In the genomic region with DNA sequence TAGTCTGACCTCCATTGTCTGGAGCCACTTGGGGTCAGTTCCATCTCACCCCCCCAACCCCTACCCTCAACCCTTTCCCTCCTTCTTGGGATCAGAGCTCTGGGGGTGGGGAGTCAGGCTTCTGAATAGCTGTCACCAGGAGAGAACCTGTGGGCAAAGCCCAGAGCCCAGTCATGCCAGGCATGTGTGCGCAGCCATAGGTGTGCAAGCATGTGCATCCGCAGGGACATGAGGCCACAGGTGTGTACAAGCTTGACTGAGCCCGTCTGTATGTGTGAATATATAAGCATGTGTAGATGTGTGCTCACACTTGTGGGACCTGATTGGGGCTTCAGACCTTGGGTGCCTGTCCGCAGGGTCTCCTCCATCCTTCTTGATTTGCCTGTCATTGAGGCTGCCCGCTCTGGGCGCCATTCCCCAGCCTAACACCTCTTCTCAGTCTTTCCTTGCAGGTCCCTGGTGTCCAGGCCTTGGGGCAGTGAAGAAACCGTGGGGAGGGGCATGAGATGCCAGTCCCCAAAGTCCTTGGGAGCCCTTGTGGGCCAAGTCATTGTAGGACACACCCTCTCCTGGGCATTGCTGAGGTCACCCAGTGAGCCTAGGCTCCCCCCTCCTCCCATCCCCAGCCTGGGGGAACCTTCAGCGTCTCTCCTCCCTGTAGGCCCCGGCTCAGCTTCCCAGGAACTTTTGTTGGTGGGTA, we compare ENCODE assay signal across 11 cellular contexts. TPM values are rescaled to one million over a fixed set of nuclear protein-coding genes. Genes with fewer than 3 reads are reported as not detected.
DNase-seq lines count a peak whose midpoint lies in the region; ATAC-seq and TF ChIP-seq lines count a peak whose summit lies in the region.
"Had no signal": no experiment of that assay in that cellular context is flagged by ENCODE, and none has a peak within 500 bp of the region (broad histone marks: within the 10 kb centered on the region; RNA-seq: fewer than 3 reads in every experiment).

No MANE protein-coding gene starts in this region.

- no peak for TF ChIP-seq CTCF in breast epithelium (IDR thresholded peaks at IDR 0.05)
- no peak for TF ChIP-seq CTCF in mammary epithelial cell (conservative IDR thresholded peaks at IDR 0.05 in 1 of 2, IDR thresholded peaks at IDR 0.05 in 1 of 2; ENCODE audit: extremely low read depth in 1 of 2, insufficient read depth in 1 of 2, low read depth in 1 of 2, low read length in 2 of 2)
- TF ChIP-seq CTCF in RWPE1 (conservative IDR thresholded peaks at IDR 0.05; ENCODE audit: low read depth), result no peak
- no peak for TF ChIP-seq CTCF in lower lobe of right lung (IDR thresholded peaks at IDR 0.05)
- TF ChIP-seq CTCF in thoracic aorta (IDR thresholded peaks at IDR 0.05), result no peak
- TF ChIP-seq CTCF in WERI-Rb-1 (IDR thresholded peaks at IDR 0.05; ENCODE audit: low read depth, low read length), result no peak

- H3K9me3 ChIP-seq in breast epithelium, result no peaks in the 10 kb centered on the region
- H3K9me3 ChIP-seq in mammary epithelial cell (replicated peaks; ENCODE audit: insufficient read depth, low read length), result no peaks in the 10 kb centered on the region
- no peaks in the 10 kb centered on the region for H3K9me3 ChIP-seq in lower lobe of right lung
- no peaks in the 10 kb centered on the region for H3K9me3 ChIP-seq in thoracic aorta
- no peaks in the 10 kb centered on the region for H3K9me3 ChIP-seq in WERI-Rb-1 (ENCODE audit: severe bottlenecking)

- H4K20me1 ChIP-seq in mammary epithelial cell (ENCODE audit: insufficient read depth, low read length), result no peaks in the 10 kb centered on the region

- WGBS in mammary epithelial cell (ENCODE audit: low coverage, missing lambda C conversion rate), result 100% methylated on average over 9 of the region's 9 CpGs

- H3K9ac ChIP-seq in mammary epithelial cell (ENCODE audit: insufficient read depth, low read length), result no peak overlapping the region

- H3K27ac ChIP-seq in breast epithelium (peak overlapping the region; percentile 60 to 71), mammary epithelial cell (ENCODE audit: insufficient read depth, low read depth, low read length) (no peak overlapping the region), RWPE1 (peak overlapping the region; percentile 66), lower lobe of right lung (peak overlapping the region; percentile 31), thoracic aorta (peak overlapping the region; percentile 59 to 78), WERI-Rb-1 (no peak overlapping the region)

- H3K36me3 ChIP-seq in breast epithelium (no peaks in the 10 kb centered on the region), mammary epithelial cell (ENCODE audit: insufficient read depth, low read length) (no peaks in the 10 kb centered on the region), lower lobe of right lung (peaks cover 60% of the 10 kb centered on the region), thoracic aorta (peaks cover 5% of the 10 kb centered on the region), WERI-Rb-1 (peaks cover 9% of the 10 kb centered on the region)

- dilution Hi-C loops in mammary epithelial cell (cut with HindIII; ENCODE audit: low sequenced_read_pairs), result loop anchor here (5.0 kb wide), 2 partner anchors 49 to 399 kb away; no protein-coding TSS in a partner anchor

- POLR2A ChIA-PET in RWPE1 (lab: Yijun Ruan, JAX; ENCODE audit: low non-redundant PET), result no interaction called here

- H3K4me3 ChIP-seq in breast epithelium (no peak overlapping the region), mammary epithelial cell (replicated peaks in 1 of 3; ENCODE audit: insufficient read depth in 1 of 3, low read depth in 2 of 3, low read length in 3 of 3) (no peak overlapping the region), lower lobe of right lung (no peak overlapping the region), thoracic aorta (no peak overlapping the region), WERI-Rb-1 (ENCODE audit: low read depth, low read length) (no peak overlapping the region)

- no peak for ATAC-seq in lower lobe of right lung
- ATAC-seq in thoracic aorta (ENCODE audit: insufficient number of reproducible peaks, low FRiP score, low read depth), result no peak
- no peak for ATAC-seq in GM19395 (IDR thresholded peaks at IDR 0.05; ENCODE audit: unreplicated experiment)

- H3K4me2 ChIP-seq in mammary epithelial cell (ENCODE audit: insufficient read depth, low read depth, low read length), result no peak overlapping the region

- CTCF ChIA-PET in mammary epithelial cell (lab: Charles Lee; ENCODE audit: low non-redundant PET), result no interaction called here
- CTCF ChIA-PET in RWPE1 (lab: Yijun Ruan, JAX), result interaction anchor here (1.6 kb wide), 1 partner anchor 319 kb away, joined by 5 read pairs; a partner anchor contains a TSS

- intact Hi-C loops in breast epithelium (cut with DNase I; ENCODE audit: low total_unique reads) (no loop called here), mammary epithelial cell (cut with micrococcal nuclease) (no loop called here), lower lobe of right lung (cut with DNase I) (no loop called here)

- DNase-seq in breast epithelium (ENCODE audit: low spot score in 2 of 2) (no peak), mammary epithelial cell (no peak), RWPE1 (ENCODE audit: low spot score) (no peak), lower lobe of right lung (no peak), thoracic aorta (ENCODE audit: low spot score) (no peak), WERI-Rb-1 (no peak), iPS-NIHi11 (ENCODE audit: low spot score) (no peak)
- DNase-seq: EL, NCI-H345, small intestine had no signal

- in situ Hi-C loops in mammary epithelial cell (cut with MboI; ENCODE audit: low sequenced_read_pairs in 2 of 2), result no loop called here

- BruUV-seq in mammary epithelial cell (replicated peaks; lab: Mats Ljungman, UMichigan), result no TSS peak

- H3K4me1 ChIP-seq in breast epithelium (peaks cover 4 to 8% of the 10 kb centered on the region in 2 donors), mammary epithelial cell (ENCODE audit: insufficient read depth, low read length) (peaks cover 18% of the 10 kb centered on the region), lower lobe of right lung (peaks cover 25% of the 10 kb centered on the region), thoracic aorta (ENCODE audit: control insufficient read depth in 1 of 2, low read depth in 2 of 2) (peaks cover 0 to 9% of the 10 kb centered on the region in 2 donors)

- H3K27me3 ChIP-seq in breast epithelium (no peaks in the 10 kb centered on the region), mammary epithelial cell (ENCODE audit: insufficient read depth, low read length) (no peaks in the 10 kb centered on the region), lower lobe of right lung (ENCODE audit: low read depth) (no peaks in the 10 kb centered on the region), thoracic aorta (replicated peaks; ENCODE audit: insufficient read depth) (no peaks in the 10 kb centered on the region), WERI-Rb-1 (ENCODE audit: insufficient read depth, low read depth, severe bottlenecking) (no peaks in the 10 kb centered on the region)

- no peak for TF ChIP-seq POLR2A in breast epithelium (IDR thresholded peaks at IDR 0.05)

- no peaks in the 10 kb centered on the region for H3K79me2 ChIP-seq in mammary epithelial cell (ENCODE audit: insufficient read depth, low read length)

- H2AFZ ChIP-seq in mammary epithelial cell (ENCODE audit: low read depth, low read length), result no peak overlapping the region

RNA-seq across cellular contexts. Expression of a gene that starts 9.0 kb away (rescaled TPM):
- total RNA-seq in breast epithelium, result 10 to 100 TPM; 18.7 to 39.2 (median 28.2) TPM
- total RNA-seq in mammary epithelial cell, result 10 to 100 TPM in 1 of 2 donors, 1 to 10 TPM in 1; 3.3 to 23.0 TPM
- polyA plus RNA-seq in mammary epithelial cell, result 10.9 TPM
- 2.4 TPM for polyA minus RNA-seq in mammary epithelial cell
- 104 TPM for total RNA-seq in lower lobe of right lung
- 10 to 100 TPM; 36.0 to 65.5 TPM for total RNA-seq in thoracic aorta

RNA-seq across cellular contexts. Expression of a gene that starts 29.4 kb away (rescaled TPM):
- total RNA-seq in breast epithelium (100 to 1,000 TPM in 1 of 3 donors, 10 to 100 TPM in 2; 20.6 to 117 (median 93.7) TPM), mammary epithelial cell (10 to 100 TPM; 32.8 to 63.0 TPM), lower lobe of right lung (126 TPM), thoracic aorta (10 to 100 TPM; 24.3 to 57.3 TPM)
- 73.7 TPM for polyA plus RNA-seq in mammary epithelial cell
- 67.3 TPM for polyA minus RNA-seq in mammary epithelial cell

Comparison
In these comparisons a context has a peak if more than half of its experiments do, and no peak if none do; other contexts are left out.
1. H3K27ac ChIP-seq: peak in breast epithelium (2 of 2), RWPE1 (single experiment), lower lobe of right lung (single experiment) and thoracic aorta (2 of 2); none in mammary epithelial cell (single experiment) and WERI-Rb-1 (single experiment).